In the genomic region with DNA sequence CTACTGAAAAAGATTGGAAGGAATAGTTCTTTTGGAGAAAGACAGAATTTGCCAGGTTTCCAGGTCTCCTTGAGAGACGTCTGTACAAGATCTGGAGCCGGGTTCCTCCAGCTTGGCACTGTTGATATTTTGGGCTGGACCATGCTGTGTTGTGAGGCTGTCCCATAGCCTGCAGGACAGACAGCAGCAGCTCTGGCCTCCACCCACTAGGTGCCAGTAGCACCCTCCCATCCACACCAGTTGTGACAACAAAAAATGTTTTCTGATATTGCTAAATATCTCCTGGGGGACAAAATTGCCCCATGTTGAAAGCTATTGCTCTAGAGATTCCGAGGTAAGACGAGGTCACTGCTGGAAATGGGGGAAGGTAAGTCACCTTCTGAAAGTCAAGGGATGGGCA, we compare ENCODE assay signal across 14 cellular contexts.
DNase-seq lines count a peak whose midpoint lies in the region; ATAC-seq and TF ChIP-seq lines count a peak whose summit lies in the region.
"Had no signal": no experiment of that assay in that cellular context is flagged by ENCODE, and none has a peak within 500 bp of the region (broad histone marks: within the 10 kb centered on the region; RNA-seq: fewer than 3 reads in every experiment).

No MANE protein-coding gene starts in this region.

- H3K27me3 ChIP-seq in GM06990 (replicated peaks; ENCODE audit: control insufficient read depth, insufficient read depth, low read length) (no peaks in the 10 kb centered on the region; the same call in 1 of the 2 replicates), left lung (no peaks in the 10 kb centered on the region)

- intact Hi-C loops in left lung (cut with DNase I), result no loop called here

- no peak overlapping the region for H3K4me3 ChIP-seq in GM06990 (replicated peaks; ENCODE audit: low read depth, low read length)
- no peak overlapping the region for H3K4me3 ChIP-seq in left lung
- H3K4me3 ChIP-seq: lung, thoracic aorta had no signal

- no peak overlapping the region for H3K27ac ChIP-seq in left lung
- H3K27ac ChIP-seq: epithelial cell of prostate, thoracic aorta had no signal

- peak; percentile 38 for TF ChIP-seq CTCF in GM06990 (IDR thresholded peaks at IDR 0.05; ENCODE audit: insufficient read depth, low read length, poor library complexity, severe bottlenecking)
- no peak for TF ChIP-seq CTCF in left lung (IDR thresholded peaks at IDR 0.05)

- DNase-seq in GM06990 (ENCODE audit: extremely low read depth, insufficient read length), result no peak
- peak; percentile 11 for DNase-seq in OCI-M1 (lab: John Stamatoyannopoulos, UW)
- peak; percentile 29 for DNase-seq in glomerular visceral epithelial cell (ENCODE audit: extremely low spot score)
- no peak for DNase-seq in left lung
- DNase-seq in NK-92 (lab: John Stamatoyannopoulos, UW; ENCODE audit: unreplicated experiment), result no peak
- DNase-seq: cerebellar nuclear complex, hypothalamus, NCI-H2171 treated with DMSO at 0.1 percent for 48 hours, T1000 had no signal

- ATAC-seq in GM19351 (IDR thresholded peaks at IDR 0.05; ENCODE audit: unreplicated experiment) (peak; percentile 58), left lung (no peak), GM21723 (IDR thresholded peaks at IDR 0.05; ENCODE audit: unreplicated experiment) (no peak)

- H3K4me1 ChIP-seq in left lung, result no peaks in the 10 kb centered on the region

- H3K36me3 ChIP-seq in GM06990 (ENCODE audit: control insufficient read depth, insufficient read depth, low read length), result no peaks in the 10 kb centered on the region
- H3K36me3 ChIP-seq in left lung, result no peaks in the 10 kb centered on the region
- H3K36me3 ChIP-seq: thoracic aorta had no signal

- no peaks in the 10 kb centered on the region for H3K9me3 ChIP-seq in left lung
- H3K9me3 ChIP-seq: thoracic aorta had no signal

Comparison
In these comparisons a context has a peak if more than half of its experiments do, and no peak if none do; other contexts are left out.
1. DNase-seq: peak in OCI-M1 (single experiment) and glomerular visceral epithelial cell (single experiment); none in GM06990 (single experiment), left lung (0 of 2) and NK-92 (single experiment).